Comparison of ENCODE assay signal across 16 cellular contexts in the genomic region with DNA sequence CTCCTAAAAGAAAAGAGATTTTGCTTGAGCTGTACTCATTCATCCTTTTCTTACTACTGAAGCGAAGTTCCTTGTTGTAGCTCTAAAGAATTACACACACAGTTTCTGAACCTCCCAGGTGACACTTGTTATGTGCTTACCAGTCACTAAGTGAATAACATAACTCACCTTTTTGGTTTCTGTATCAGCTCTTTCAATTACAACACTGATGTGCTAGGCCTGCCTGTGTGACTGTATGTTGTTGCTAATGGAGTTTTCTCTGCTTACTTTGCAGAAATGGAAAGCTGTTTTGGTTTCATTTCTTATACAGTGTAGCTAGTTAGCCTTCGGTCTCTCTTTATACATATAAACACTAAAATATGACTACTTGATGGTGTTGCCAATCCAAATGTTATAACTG.
DNase-seq lines count a peak whose midpoint lies in the region; ATAC-seq and TF ChIP-seq lines count a peak whose summit lies in the region.
"Had no signal": no experiment of that assay in that cellular context is flagged by ENCODE, and none has a peak within 500 bp of the region (broad histone marks: within the 10 kb centered on the region; RNA-seq: fewer than 3 reads in every experiment).

No MANE protein-coding gene starts in this region.

- DNase-seq in epithelial cell of esophagus (ENCODE audit: low read depth) = peak; percentile 23
- DNase-seq in NCI-H1092 treated with DMSO at 0.1 percent for 48 hours (lab: John Stamatoyannopoulos, UW) = no peak
- DNase-seq in T-helper 9 cell = no peak
- DNase-seq in pons (ENCODE audit: low spot score) = no peak
- DNase-seq: activated CD8-positive, alpha-beta memory T cell treated with anti-CD3 and anti-CD28 coated beads, Interleukin-2, amount 50 U/mL, for 4 hours; DMS79 treated with DMSO at 0.1 percent for 48 hours; hypothalamus; Karpas-422; NCI-H2029; NCI-H82 had no signal

- no peak overlapping the region for H3K4me3 ChIP-seq in epithelial cell of esophagus (ENCODE audit: low read length)
- H3K4me3 ChIP-seq: BLaER1 treated with 17β-estradiol and CSF1 and Interleukin-3, amounts not matched to agents 10 nM and 100 nM; SK-N-MC had no signal

- peak; percentile 75 for ATAC-seq in GM18519 (IDR thresholded peaks at IDR 0.05; ENCODE audit: low FRiP score, unreplicated experiment)
- peak; percentile 75 for ATAC-seq in GM21390 (IDR thresholded peaks at IDR 0.05; ENCODE audit: unreplicated experiment)
- peak; percentile 66 for ATAC-seq in HG03175 (IDR thresholded peaks at IDR 0.05; ENCODE audit: unreplicated experiment)
- no peak for ATAC-seq in GM19467 (IDR thresholded peaks at IDR 0.05; ENCODE audit: unreplicated experiment)

- no peak for TF ChIP-seq CTCF in epithelial cell of esophagus (IDR thresholded peaks at IDR 0.05; ENCODE audit: insufficient read depth, low read depth, low read length, missing control alignments)
